In the genomic region with DNA sequence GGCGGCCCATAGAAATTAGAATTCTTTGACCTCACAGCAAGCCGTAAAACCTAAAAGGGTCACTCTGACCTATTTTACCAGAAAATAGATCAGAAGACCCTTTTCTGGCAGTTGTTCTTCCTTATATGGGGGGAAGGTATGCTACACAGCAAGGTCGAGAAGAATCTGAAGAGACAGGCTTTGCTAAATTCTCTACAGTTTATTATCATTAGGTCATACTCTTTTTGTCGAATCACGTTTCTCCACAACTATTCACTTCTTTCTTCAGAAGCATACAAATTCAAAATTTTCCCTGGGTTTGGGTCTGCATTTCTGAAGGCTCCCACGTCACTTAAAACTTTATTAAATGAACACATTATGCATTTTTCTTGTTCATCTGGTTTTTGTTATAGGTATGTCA, we compare ENCODE assay signal across 30 cellular contexts.
"Had no signal": no experiment of that assay in that cellular context is flagged by ENCODE, and none has a peak within 500 bp of the region (broad histone marks: within the 10 kb centered on the region; RNA-seq: fewer than 3 reads in every experiment).

No MANE protein-coding gene starts in this region.

- FAIRE-seq: bronchial epithelial cell, endothelial cell of umbilical vein had no signal

- H3K27ac Mint-ChIP-seq: activated CD4-positive, alpha-beta memory T cell treated with anti-CD3 and anti-CD28 coated beads, Interleukin-2, amount 10 ng/mL, durations not matched to agents 7 days and 5 days; activated CD4-positive, alpha-beta T cell treated with anti-CD3 and anti-CD28 coated beads, Interleukin-2, amount 10 ng/mL, durations not matched to agents 7 days and 5 days; activated naive CD4-positive, alpha-beta T cell treated with anti-CD3 and anti-CD28 coated beads, Interleukin-2, amount 10 ng/mL, durations not matched to agents 7 days and 5 days; activated naive CD4-positive, alpha-beta T cell treated with anti-CD3 and anti-CD28 coated beads, Interleukin-2, amount 50 U/mL, for 72 hours; activated naive CD8-positive, alpha-beta T cell treated with anti-CD3 and anti-CD28 coated beads, Interleukin-2, amount 10 ng/mL, durations not matched to agents 7 days and 5 days; activated T-cell treated with anti-CD3 and anti-CD28 coated beads, Interleukin-2, amount 50 U/mL, for 24 hours; activated T-cell treated with anti-CD3 and anti-CD28 coated beads, Interleukin-2, amount 50 U/mL, for 72 hours; effector memory CD8-positive, alpha-beta T cell; WTC11 had no signal

- H3K36me3 Mint-ChIP-seq: activated naive CD4-positive, alpha-beta T cell treated with anti-CD3 and anti-CD28 coated beads, Interleukin-2, amount 10 ng/mL, durations not matched to agents 7 days and 5 days; activated naive CD4-positive, alpha-beta T cell treated with anti-CD3 and anti-CD28 coated beads, Interleukin-2, amount 50 U/mL, for 72 hours; activated naive CD8-positive, alpha-beta T cell treated with anti-CD3 and anti-CD28 coated beads, Interleukin-2, amount 10 ng/mL, durations not matched to agents 7 days and 5 days had no signal

- H3K4me3 Mint-ChIP-seq: activated CD4-positive, alpha-beta memory T cell treated with anti-CD3 and anti-CD28 coated beads, Interleukin-2, amount 10 ng/mL, durations not matched to agents 7 days and 5 days; activated CD4-positive, alpha-beta T cell treated with anti-CD3 and anti-CD28 coated beads, Interleukin-2, amount 10 ng/mL, durations not matched to agents 7 days and 5 days; activated naive CD4-positive, alpha-beta T cell treated with anti-CD3 and anti-CD28 coated beads, Interleukin-2, amount 10 ng/mL, durations not matched to agents 7 days and 5 days; activated naive CD8-positive, alpha-beta T cell treated with anti-CD3 and anti-CD28 coated beads, Interleukin-2, amount 10 ng/mL, durations not matched to agents 7 days and 5 days; activated T-cell treated with anti-CD3 and anti-CD28 coated beads, Interleukin-2, amount 50 U/mL, for 24 hours; activated T-cell treated with anti-CD3 and anti-CD28 coated beads, Interleukin-2, amount 50 U/mL, for 72 hours; central memory CD8-positive, alpha-beta T cell; effector memory CD8-positive, alpha-beta T cell; WTC11 had no signal

- H3K27ac ChIP-seq: ascending aorta, brain microvascular endothelial cell, epithelial cell of prostate, esophagus squamous epithelium, gastroesophageal sphincter, VCaP had no signal

- H3K27me3 Mint-ChIP-seq: activated CD4-positive, alpha-beta memory T cell treated with anti-CD3 and anti-CD28 coated beads, Interleukin-2, amount 10 ng/mL, durations not matched to agents 7 days and 5 days; activated CD4-positive, alpha-beta T cell treated with anti-CD3 and anti-CD28 coated beads, Interleukin-2, amount 10 ng/mL, durations not matched to agents 7 days and 5 days; activated naive CD4-positive, alpha-beta T cell treated with anti-CD3 and anti-CD28 coated beads, Interleukin-2, amount 10 ng/mL, durations not matched to agents 7 days and 5 days; activated naive CD8-positive, alpha-beta T cell treated with anti-CD3 and anti-CD28 coated beads, Interleukin-2, amount 10 ng/mL, durations not matched to agents 7 days and 5 days; activated T-cell treated with anti-CD3 and anti-CD28 coated beads, Interleukin-2, amount 50 U/mL, for 24 hours; central memory CD8-positive, alpha-beta T cell; effector memory CD8-positive, alpha-beta T cell had no signal

- H3K4me1 Mint-ChIP-seq: activated CD4-positive, alpha-beta memory T cell treated with anti-CD3 and anti-CD28 coated beads, Interleukin-2, amount 10 ng/mL, durations not matched to agents 7 days and 5 days; activated CD4-positive, alpha-beta T cell treated with anti-CD3 and anti-CD28 coated beads, Interleukin-2, amount 10 ng/mL, durations not matched to agents 7 days and 5 days; activated naive CD4-positive, alpha-beta T cell treated with anti-CD3 and anti-CD28 coated beads, Interleukin-2, amount 10 ng/mL, durations not matched to agents 7 days and 5 days; activated naive CD8-positive, alpha-beta T cell treated with anti-CD3 and anti-CD28 coated beads, Interleukin-2, amount 10 ng/mL, durations not matched to agents 7 days and 5 days; central memory CD8-positive, alpha-beta T cell; WTC11 had no signal

- H3K27me3 ChIP-seq: ascending aorta, brain microvascular endothelial cell, esophagus squamous epithelium, gastroesophageal sphincter had no signal

- H3K9me3 ChIP-seq: ascending aorta, esophagus squamous epithelium, gastroesophageal sphincter had no signal

- DNase-seq: activated CD4-positive, alpha-beta memory T cell treated with anti-CD3 and anti-CD28 coated beads, Interleukin-2, amount 10 ng/mL, durations not matched to agents 7 days and 5 days; activated CD4-positive, alpha-beta T cell treated with anti-CD3 and anti-CD28 coated beads for 1 hour; activated CD4-positive, alpha-beta T cell treated with anti-CD3 and anti-CD28 coated beads for 4 hours; activated CD4-positive, alpha-beta T cell treated with anti-CD3 and anti-CD28 coated beads, Interleukin-2, amount 10 ng/mL, durations not matched to agents 7 days and 5 days; activated CD4-positive, alpha-beta T cell treated with anti-CD3 and anti-CD28 coated beads, Interleukin-2, amount 50 U/mL, for 4 hours; activated CD8-positive, alpha-beta memory T cell treated with anti-CD3 and anti-CD28 coated beads, Interleukin-2, amount 50 U/mL, for 48 hours; activated gamma-delta T cell; activated naive CD4-positive, alpha-beta T cell; activated naive CD4-positive, alpha-beta T cell treated with anti-CD3 and anti-CD28 coated beads, Interleukin-2, amount 10 ng/mL, durations not matched to agents 7 days and 5 days; activated naive CD8-positive, alpha-beta T cell treated with anti-CD3 and anti-CD28 coated beads, Interleukin-2, amount 10 ng/mL, durations not matched to agents 7 days and 5 days; activated T-cell treated with anti-CD3 and anti-CD28 coated beads for 4 hours; activated T-cell treated with anti-CD3 and anti-CD28 coated beads, Interleukin-2, amount 50 U/mL, for 24 hours; activated T-cell treated with anti-CD3 and anti-CD28 coated beads, Interleukin-2, amount 50 U/mL, for 72 hours; brain microvascular endothelial cell; cortex of kidney; dermis blood vessel endothelial cell; effector CD4-positive, alpha-beta T cell; effector memory CD8-positive, alpha-beta T cell; esophagus squamous epithelium; foreskin melanocyte; T-helper 9 cell had no signal

- H3K4me1 ChIP-seq: ascending aorta, esophagus squamous epithelium, gastroesophageal sphincter had no signal

- H3K9me3 Mint-ChIP-seq: activated CD4-positive, alpha-beta T cell treated with anti-CD3 and anti-CD28 coated beads, Interleukin-2, amount 10 ng/mL, durations not matched to agents 7 days and 5 days; activated naive CD4-positive, alpha-beta T cell treated with anti-CD3 and anti-CD28 coated beads, Interleukin-2, amount 10 ng/mL, durations not matched to agents 7 days and 5 days had no signal
